8 cellular contexts compared by ENCODE assay signal in the genomic region with DNA sequence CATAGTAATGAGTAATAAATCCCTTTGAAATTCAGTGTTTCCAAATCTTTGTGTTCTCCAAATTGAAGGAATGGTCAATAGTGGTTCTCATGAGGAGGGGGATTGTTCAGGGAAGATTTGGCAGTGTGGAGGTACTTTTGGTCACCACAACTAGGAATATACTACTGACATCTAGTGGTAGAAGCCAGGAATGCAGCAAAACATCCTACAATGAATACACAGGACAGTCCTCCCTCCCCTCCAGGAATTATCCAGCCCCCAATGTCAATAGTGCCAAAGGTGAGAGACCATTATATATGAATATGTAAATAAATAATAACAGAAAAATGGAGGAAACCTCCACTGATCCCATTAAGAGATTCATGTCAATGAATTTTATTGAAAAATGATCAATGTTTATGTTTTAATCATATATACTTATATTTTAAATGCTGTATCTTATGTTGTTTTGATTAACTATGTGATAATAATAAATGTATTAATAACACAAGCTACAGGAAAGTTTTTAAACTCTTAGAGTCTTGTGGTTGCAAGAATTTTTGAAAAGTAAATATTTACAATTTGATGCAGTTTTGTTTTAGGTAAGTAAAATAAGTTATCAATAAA. TPM values are rescaled to one million over a fixed set of nuclear protein-coding genes. Genes with fewer than 3 reads are reported as not detected.
A peak's percentile ranks its signal among the peaks of the same experiment; 100 is the strongest.
DNase-seq lines count a peak whose midpoint lies in the region; ATAC-seq and TF ChIP-seq lines count a peak whose summit lies in the region.

No MANE protein-coding gene starts in this region.

- in situ Hi-C loops in IMR-90 (cut with MboI; ENCODE audit: low sequenced_read_pairs): loop anchor here (10.0 to 25.0 kb wide), 2 partner anchors 71 to 1297 kb away; no protein-coding TSS in a partner anchor

- no peak overlapping the region for H3K4ac ChIP-seq in IMR-90 (ENCODE audit: low read depth, low read length)

- no peak overlapping the region for H3K4me3 Mint-ChIP-seq in osteocyte (ENCODE audit: unreplicated experiment)

- dilution Hi-C loops in IMR-90 (cut with HindIII; ENCODE audit: low sequenced_read_pairs, unreplicated experiment): no loop called here

- TF ChIP-seq POLR2A in IMR-90 (IDR thresholded peaks at IDR 0.05; ENCODE audit: low read depth, low read length) (no peak), esophagus muscularis mucosa (IDR thresholded peaks at IDR 0.05; ENCODE audit: low read depth) (no peak)

- H3K9me3 Mint-ChIP-seq in osteocyte (ENCODE audit: unreplicated experiment): no peaks in the 10 kb centered on the region

- no peak overlapping the region for H2BK15ac ChIP-seq in IMR-90 (ENCODE audit: low read depth, low read length)

- H2BK5ac ChIP-seq in IMR-90 (ENCODE audit: low read depth, low read length, poor library complexity, severe bottlenecking): no peak overlapping the region

- no peak overlapping the region for H3K56ac ChIP-seq in IMR-90 (ENCODE audit: extremely low read depth, insufficient read depth, low read length)

- no peak overlapping the region for H4K8ac ChIP-seq in IMR-90 (ENCODE audit: low read depth in 2 of 2, low read length in 2 of 2)

- H3K27ac ChIP-seq in IMR-90 (ENCODE audit: insufficient read depth, low read length) (no peak overlapping the region), RWPE1 (no peak overlapping the region), esophagus muscularis mucosa (replicated peaks in 1 of 4) (no peak overlapping the region)

- no peaks in the 10 kb centered on the region for H3K36me3 ChIP-seq in IMR-90 (ENCODE audit: control insufficient read depth, insufficient read depth, low read length)
- H3K36me3 ChIP-seq in esophagus muscularis mucosa: no peaks in the 10 kb centered on the region

- no peak overlapping the region for H3K23ac ChIP-seq in IMR-90 (ENCODE audit: low read depth, low read length)

- H4K5ac ChIP-seq in IMR-90 (ENCODE audit: low read depth, low read length): no peak overlapping the region

- TF ChIP-seq EP300 in esophagus muscularis mucosa (IDR thresholded peaks at IDR 0.05): no peak

- no peaks in the 10 kb centered on the region for H3K9me1 ChIP-seq in IMR-90 (ENCODE audit: insufficient read depth, low read length)

- BruUV-seq in IMR-90 (replicated peaks; lab: Mats Ljungman, UMichigan): no TSS peak

- DNase-seq in Ammon's horn (ENCODE audit: low spot score): peak; percentile 47
- peak; percentile 40 for DNase-seq in GM12865 (ENCODE audit: low read depth)
- peak; percentile 40 for DNase-seq in IMR-90
- peak; percentile 55 for DNase-seq in RWPE1 (ENCODE audit: low spot score)
- DNase-seq in esophagus muscularis mucosa (ENCODE audit: extremely low spot score): no peak
- no peak for DNase-seq in osteocyte (ENCODE audit: extremely low spot score, unreplicated experiment)
- no peak for DNase-seq in NCI-H187 treated with DMSO at 0.1 percent for 48 hours (lab: John Stamatoyannopoulos, UW)

- no peak overlapping the region for H3K9ac ChIP-seq in IMR-90 (ENCODE audit: low read depth, low read length)

- H3K36me3 Mint-ChIP-seq in osteocyte (ENCODE audit: unreplicated experiment): no peaks in the 10 kb centered on the region

- H2BK20ac ChIP-seq in IMR-90 (ENCODE audit: low read depth, low read length): no peak overlapping the region

- H3K18ac ChIP-seq in IMR-90 (ENCODE audit: low read depth, low read length): no peak overlapping the region

- TF ChIP-seq CTCF in GM12865 (IDR thresholded peaks at IDR 0.05; ENCODE audit: insufficient read depth, low read depth, low read length, missing control alignments) (peak; percentile 53), IMR-90 (conservative IDR thresholded peaks at IDR 0.05; ENCODE audit: low read depth, low read length) (peak; percentile 67), RWPE1 (conservative IDR thresholded peaks at IDR 0.05; ENCODE audit: low read depth) (peak; percentile 71), esophagus muscularis mucosa (IDR thresholded peaks at IDR 0.05) (peak; percentile 63 to 71 (median 67)), osteocyte (IDR thresholded peaks at IDR 0.05) (peak; percentile 84)

- H3K27me3 ChIP-seq in IMR-90 (ENCODE audit: control insufficient read depth, insufficient read depth, low read length) (no peaks in the 10 kb centered on the region; the same call in 1 of the 2 replicates), esophagus muscularis mucosa (no peaks in the 10 kb centered on the region)

- no peak overlapping the region for H3K14ac ChIP-seq in IMR-90 (replicated peaks; ENCODE audit: low read depth, low read length)

- peak; percentile 88 for ATAC-seq in IMR-90 (ENCODE audit: low read depth)
- no peak for ATAC-seq in GM21619 (IDR thresholded peaks at IDR 0.05; ENCODE audit: unreplicated experiment)

- H4K20me1 ChIP-seq in IMR-90 (ENCODE audit: insufficient read depth, low read length): no peaks in the 10 kb centered on the region

- no peak overlapping the region for H2AK9ac ChIP-seq in IMR-90 (replicated peaks; ENCODE audit: low read depth, low read length, poor library complexity)

- no peak overlapping the region for H4K91ac ChIP-seq in IMR-90 (ENCODE audit: insufficient read depth, low read depth, low read length)

- no peak overlapping the region for H2AFZ ChIP-seq in IMR-90 (replicated peaks; ENCODE audit: low read length, poor library complexity)

- H3K4me1 ChIP-seq in IMR-90 (ENCODE audit: control insufficient read depth, insufficient read depth, low read length): no peaks in the 10 kb centered on the region
- no peaks in the 10 kb centered on the region for H3K4me1 ChIP-seq in esophagus muscularis mucosa

- no peak overlapping the region for H2BK120ac ChIP-seq in IMR-90 (ENCODE audit: low read depth, low read length)

- POLR2A ChIA-PET in IMR-90 (lab: Charles Lee; ENCODE audit: unreplicated experiment) (no interaction called here), RWPE1 (lab: Yijun Ruan, JAX; ENCODE audit: low non-redundant PET) (no interaction called here)

- H3K27me3 Mint-ChIP-seq in osteocyte (ENCODE audit: unreplicated experiment): peaks cover 8% of the 10 kb centered on the region

- CTCF ChIA-PET in IMR-90 (lab: Yijun Ruan, JAX) (interaction anchor here (0.9 to 1.7 kb wide), 3 partner anchors 15 to 77 kb away, joined by 3 to 5 read pairs (median 5); no protein-coding TSS in a partner anchor), RWPE1 (lab: Yijun Ruan, JAX) (no interaction called here)

- H3K4me2 ChIP-seq in IMR-90 (ENCODE audit: low read depth, low read length): no peak overlapping the region

- H2AK5ac ChIP-seq in IMR-90 (ENCODE audit: low read depth, low read length): no peak overlapping the region

- no peaks in the 10 kb centered on the region for H3K9me3 ChIP-seq in IMR-90 (ENCODE audit: control insufficient read depth, insufficient read depth, low read length)
- H3K9me3 ChIP-seq in esophagus muscularis mucosa: no peaks in the 10 kb centered on the region

- H3K4me3 ChIP-seq in GM12865 (ENCODE audit: low read depth, low read length): no peak overlapping the region
- H3K4me3 ChIP-seq in IMR-90 (ENCODE audit: insufficient read depth, low read depth, low read length): no peak overlapping the region
- H3K4me3 ChIP-seq in esophagus muscularis mucosa: no peak overlapping the region

- H3K79me1 ChIP-seq in IMR-90 (ENCODE audit: low read depth in 1 of 2, low read length in 2 of 2): no peaks in the 10 kb centered on the region

- H3K27ac Mint-ChIP-seq in osteocyte (ENCODE audit: unreplicated experiment): no peak overlapping the region

- peak; percentile 63 for TF ChIP-seq RAD21 in IMR-90 (IDR thresholded peaks at IDR 0.05; ENCODE audit: low read length)

- intact Hi-C loops in IMR-90 (cut with micrococcal nuclease): loop anchor here (1.0 to 5.0 kb wide), 4 partner anchors 66 to 1303 kb away; partner anchors contain the start of gene TBL1X
- intact Hi-C loops in esophagus muscularis mucosa (cut with DNase I): loop anchor here (10.0 kb wide), 1 partner anchor 821 kb away; no protein-coding TSS in a partner anchor

- no peaks in the 10 kb centered on the region for H3K4me1 Mint-ChIP-seq in osteocyte (ENCODE audit: unreplicated experiment)

TF ChIP-seq in IMR-90, 13 proteins besides CTCF, POLR2A, EP300 and RAD21:
- TF ChIP-seq CEBPB (IDR thresholded peaks at IDR 0.05; ENCODE audit: low read depth, low read length) (no peak), SMC3 (IDR thresholded peaks at IDR 0.05; ENCODE audit: low read depth, low read length) (peak; percentile 47)

RNA-seq across cellular contexts. Expression of gene FAM9A, which starts 14.4 kb away (rescaled TPM):
- total RNA-seq in IMR-90 (2012; rRNA removed): not detected in 2 replicates
- not detected in 2 replicates for polyA plus RNA-seq in IMR-90 (2012; rRNA removed)
- not detected in 2 replicates for polyA plus RNA-seq in IMR-90 (2012; cell fraction: cytosol; rRNA removed)
- not detected in 2 replicates for polyA plus RNA-seq in IMR-90 (2012; cell fraction: nucleus; rRNA removed; ENCODE audit: low replicate concordance)
- not detected for total RNA-seq in esophagus muscularis mucosa
- total RNA-seq in osteocyte: not detected in 2 replicates

Comparison
In these comparisons a context has a peak if more than half of its experiments do, and no peak if none do; other contexts are left out.
1. DNase-seq: peak in Ammon's horn (single experiment), GM12865 (single experiment), IMR-90 (single experiment) and RWPE1 (single experiment); none in esophagus muscularis mucosa (single experiment), osteocyte (single experiment) and NCI-H187 treated with DMSO at 0.1 percent for 48 hours (single experiment).
2. Peak in every context shown above with its lines, with median percentiles within 50 percentile points of each other: CTCF ChIP-seq.